ENCODE assay signal across 8 cellular contexts in the genomic region with DNA sequence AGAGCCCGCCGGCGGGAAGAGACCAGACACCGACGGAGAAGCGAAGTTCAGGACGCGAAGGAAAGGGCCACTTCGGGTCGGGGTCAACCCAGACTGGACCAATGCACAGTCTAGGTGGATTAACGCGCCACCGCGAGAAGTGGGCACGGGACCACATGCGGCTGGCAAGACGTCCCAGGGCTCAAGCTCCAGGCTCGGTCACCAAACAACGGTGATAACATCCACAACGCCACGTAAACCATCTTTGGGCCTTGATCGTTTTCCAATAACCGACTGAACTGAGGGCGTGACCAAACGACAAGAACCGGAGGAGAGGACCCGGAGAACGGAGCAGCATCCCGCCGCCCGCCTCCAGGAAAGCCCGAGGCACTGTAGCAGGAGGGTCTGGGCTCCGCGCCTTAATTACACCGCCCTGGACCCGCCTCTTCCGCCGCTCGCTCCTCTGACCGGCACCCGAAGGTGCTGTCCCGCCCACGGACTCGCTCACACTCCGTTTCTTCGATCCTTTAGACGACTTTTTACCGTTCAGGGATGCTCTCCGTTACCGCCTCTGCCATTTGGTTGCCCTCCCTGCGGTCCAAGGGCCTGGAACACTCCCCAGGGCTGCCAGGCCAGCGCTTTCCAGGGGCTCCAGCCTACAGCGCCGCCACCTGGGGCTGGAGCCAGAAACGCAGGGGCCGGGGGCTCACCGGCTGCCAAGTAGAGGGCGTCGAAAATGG. TPM values are rescaled to one million over a fixed set of nuclear protein-coding genes. Genes with fewer than 3 reads are reported as not detected.
DNase-seq lines count a peak whose midpoint lies in the region; ATAC-seq and TF ChIP-seq lines count a peak whose summit lies in the region.

No MANE protein-coding gene starts in this region.

- peak; percentile 80 for DNase-seq in GM06990 (ENCODE audit: extremely low read depth, insufficient read length)
- peak in 31 of 34 experiments; percentile 1 to 45 (median 19) for DNase-seq in T-cell
- peak in 45 of 58 donors; percentile 5 to 68 (median 36) for DNase-seq in anterior cingulate cortex (lab: John Stamatoyannopoulos, UW)
- peak; percentile 11 to 21 for DNase-seq in hippocampal formation (lab: John Stamatoyannopoulos, UW)
- DNase-seq in skeletal muscle cell (ENCODE audit: low read depth) = no peak
- no peak for DNase-seq in putamen (ENCODE audit: low spot score)

- H3K27ac Mint-ChIP-seq in T-cell = peak overlapping the region in 1 of 2 donors; percentile 79

- H3K27me3 Mint-ChIP-seq in T-cell = peaks cover 34 to 40% of the 10 kb centered on the region in 2 donors

- peak; percentile 93 for ATAC-seq in GM21825 (IDR thresholded peaks at IDR 0.05; ENCODE audit: unreplicated experiment)
- peak; percentile 82 to 92 (median 88) for ATAC-seq in T-cell (replicated peaks in 1 of 4)

- TF ChIP-seq CTCF in GM06990 (IDR thresholded peaks at IDR 0.05; ENCODE audit: insufficient read depth, low read length, poor library complexity, severe bottlenecking) = peak; percentile 86

- peaks cover 23 to 29% (median 24%) of the 10 kb centered on the region in 3 donors for H3K4me1 Mint-ChIP-seq in T-cell

- peak overlapping the region; percentile 92 to 93 (median 93) for H3K4me3 Mint-ChIP-seq in T-cell

- no peaks in the 10 kb centered on the region for H3K27me3 ChIP-seq in GM06990 (replicated peaks; ENCODE audit: control insufficient read depth, insufficient read depth, low read length)

- H3K36me3 ChIP-seq in GM06990 (ENCODE audit: control insufficient read depth, insufficient read depth, low read length) (no peaks in the 10 kb centered on the region), KOPT-K1 (ENCODE audit: insufficient read depth, low read length) (no peaks in the 10 kb centered on the region)

- H3K4me3 ChIP-seq in GM06990 (replicated peaks; ENCODE audit: low read depth, low read length) (peak overlapping the region; percentile 88), skeletal muscle cell (ENCODE audit: low read depth, low read length) (peak overlapping the region; percentile 73)

- H3K9me3 ChIP-seq in KOPT-K1 (ENCODE audit: insufficient read depth, low read length, poor library complexity, severe bottlenecking) = no peaks in the 10 kb centered on the region

- H3K36me3 Mint-ChIP-seq in T-cell = no peaks in the 10 kb centered on the region

- peak overlapping the region; percentile 87 for H3K27ac ChIP-seq in KOPT-K1 (ENCODE audit: low read depth, low read length, poor library complexity, severe bottlenecking)

- CTCF ChIA-PET in T-cell (lab: Charles Lee) = interaction anchor here in 1 of 2 donors (0.8 kb wide), 1 partner anchor 1900 kb away, joined by 3 read pairs; no protein-coding TSS in a partner anchor

- no peaks in the 10 kb centered on the region for H3K9me3 Mint-ChIP-seq in T-cell

- POLR2A ChIA-PET in T-cell (lab: Charles Lee) = no interaction called here

RNA-seq across cellular contexts. Expression of a gene that starts 44.1 kb away (rescaled TPM):
- total RNA-seq in T-cell = not detected

RNA-seq across cellular contexts. Expression of a gene that starts 46.9 kb away (rescaled TPM):
- total RNA-seq in T-cell = 1 to 10 TPM in 4 of 5 donors, under 1 TPM in 1; 0.88 to 1.7 (median 1.3) TPM

RNA-seq across cellular contexts. Expression of a gene that starts 52.5 kb away (rescaled TPM):
- total RNA-seq in T-cell = not detected

RNA-seq across cellular contexts. Expression of a gene that starts 59.8 kb away (rescaled TPM):
- under 1 TPM in 2 of 5 donors, not detected in 3; 0.63 to 0.93 TPM for total RNA-seq in T-cell

Comparison
In these comparisons a context has a peak if more than half of its experiments do, and no peak if none do; other contexts are left out.
1. DNase-seq: peak in GM06990 (single experiment), T-cell (31 of 34), anterior cingulate cortex (45 of 58) and hippocampal formation (2 of 2); none in skeletal muscle cell (single experiment) and putamen (single experiment).